Comparison of ENCODE assay signal across 17 cellular contexts in genomic region chr22:50612168-50612714, GRCh38. TPM values are rescaled to one million over a fixed set of nuclear protein-coding genes. Genes with fewer than 3 reads are reported as not detected.
A peak's percentile ranks its signal among the peaks of the same experiment; 100 is the strongest.
DNase-seq lines count a peak whose midpoint lies in the region; ATAC-seq, FAIRE-seq and TF ChIP-seq lines count a peak whose summit lies in the region.
"Had no signal": no experiment of that assay in that cellular context is flagged by ENCODE, and none has a peak within 500 bp of the region (broad histone marks: within the 10 kb centered on the region; RNA-seq: fewer than 3 reads in every experiment).

No MANE protein-coding gene starts in this region.

- intact Hi-C loops in cardiac septum (cut with DNase I) (no loop called here), Right ventricle myocardium inferior (cut with DNase I) (loop anchor here (5.0 to 10.0 kb wide), 2 partner anchors 65 to 367 kb away; partner anchors contain the start of genes KLHDC7B and TUBGCP6)

- no peaks in the 10 kb centered on the region for H3K9me3 ChIP-seq in T-helper 17 cell (ENCODE audit: control insufficient read depth, low read length, poor library complexity, severe bottlenecking)
- no peaks in the 10 kb centered on the region for H3K9me3 ChIP-seq in keratinocyte (ENCODE audit: control insufficient read depth, low read depth, low read length)

- FAIRE-seq in keratinocyte (lab: Jason Lieb, UNC): no peak

- H3K4me2 ChIP-seq in keratinocyte (ENCODE audit: control insufficient read depth, extremely low read depth, insufficient read depth, low read depth, low read length): peak overlapping the region; percentile 15

- no peaks in the 10 kb centered on the region for H3K79me2 ChIP-seq in keratinocyte (ENCODE audit: control insufficient read depth, insufficient read depth, low read length)

- peaks cover 6% of the 10 kb centered on the region for H3K4me1 Mint-ChIP-seq in T-helper 17 cell

- peak; percentile 24 for DNase-seq in cardiac septum (ENCODE audit: low spot score)
- DNase-seq in Right ventricle myocardium inferior (ENCODE audit: missing footprints): no peak
- no peak for DNase-seq in T-helper 17 cell
- DNase-seq in keratinocyte (ENCODE audit: low read depth, low spot score): no peak
- DNase-seq in AG08395 (ENCODE audit: low spot score): no peak
- DNase-seq in medulla oblongata (ENCODE audit: extremely low spot score): no peak
- no peak for DNase-seq in mucosa of gallbladder (ENCODE audit: low spot score)
- DNase-seq: AML-193; CD4-positive, CD25-positive, alpha-beta regulatory T cell; DMS79 treated with DMSO at 0.1 percent for 48 hours; KG1; NCI-H1436 treated with DMSO at 0.1 percent for 48 hours; NCI-H2029 treated with DMSO at 0.1 percent for 48 hours; NCI-H510A treated with DMSO at 0.1 percent for 48 hours had no signal

- H3K4me3 ChIP-seq in keratinocyte (ENCODE audit: control insufficient read depth in 2 of 3, extremely low read depth in 1 of 3, insufficient read depth in 2 of 3, low read depth in 1 of 3, low read length in 3 of 3): no peak overlapping the region

- ATAC-seq in Right ventricle myocardium inferior (no peak), T-helper 17 cell (no peak)

- H2AFZ ChIP-seq in keratinocyte (ENCODE audit: control insufficient read depth, low read length): no peak overlapping the region

- peaks cover 2% of the 10 kb centered on the region for H3K36me3 Mint-ChIP-seq in T-helper 17 cell (ENCODE audit: low read depth)
- H3K36me3 Mint-ChIP-seq: CD4-positive, CD25-positive, alpha-beta regulatory T cell had no signal

- H3K4me3 Mint-ChIP-seq in T-helper 17 cell: no peak overlapping the region

- peaks cover 2% of the 10 kb centered on the region for H3K4me1 ChIP-seq in keratinocyte (ENCODE audit: control insufficient read depth, extremely low read depth, insufficient read depth, low read length)

- peaks cover 7% of the 10 kb centered on the region for H3K27me3 ChIP-seq in keratinocyte (ENCODE audit: control insufficient read depth, extremely low read depth, insufficient read depth, low read length)

- TF ChIP-seq CTCF in keratinocyte (optimal IDR thresholded peaks at IDR 0.05 in 1 of 3, IDR thresholded peaks at IDR 0.05 in 1 of 3, conservative IDR thresholded peaks at IDR 0.05 in 1 of 3; ENCODE audit: extremely low read depth in 1 of 3, insufficient read depth in 2 of 3, low read length in 3 of 3): no peak

- H3K27ac ChIP-seq in keratinocyte (ENCODE audit: control insufficient read depth, insufficient read depth, low read length): no peak overlapping the region

- H3K36me3 ChIP-seq in keratinocyte (ENCODE audit: control insufficient read depth in 2 of 2, extremely low read depth in 1 of 2, insufficient read depth in 2 of 2, low read length in 2 of 2): no peaks in the 10 kb centered on the region

- dilution Hi-C loops in keratinocyte (cut with MboI; ENCODE audit: extremely low pct_ligation_motif_present, low sequenced_read_pairs): no loop called here

- H3K9me1 ChIP-seq in keratinocyte (ENCODE audit: control insufficient read depth, extremely low read depth, insufficient read depth, low read length): no peaks in the 10 kb centered on the region

- no peak overlapping the region for H3K9ac ChIP-seq in keratinocyte (ENCODE audit: control insufficient read depth, extremely low read depth, insufficient read depth, low read length)

- H4K20me1 ChIP-seq in keratinocyte (ENCODE audit: control insufficient read depth, extremely low read depth, insufficient read depth, low read length): no peaks in the 10 kb centered on the region

- peak overlapping the region; percentile 19 for H3K27ac Mint-ChIP-seq in T-helper 17 cell
- H3K27ac Mint-ChIP-seq: CD4-positive, CD25-positive, alpha-beta regulatory T cell had no signal

- peaks cover 45% of the 10 kb centered on the region for H3K27me3 Mint-ChIP-seq in T-helper 17 cell

RNA-seq across cellular contexts. Expression of gene MAPK8IP2, which starts 11.6 kb away (rescaled TPM):
- 0.48 TPM for total RNA-seq in cardiac septum
- total RNA-seq in Right ventricle myocardium inferior: 0.57 TPM
- total RNA-seq in T-helper 17 cell: under 1 TPM; 0.08 to 0.17 TPM
- polyA plus RNA-seq in keratinocyte: 0.29 to 1.0 TPM (median 0.31 TPM) in 3 replicates
- polyA plus RNA-seq in keratinocyte (2011; ENCODE audit: low read depth): 0.21 TPM
- 0.33 and 0.90 TPM in 2 replicates for polyA plus RNA-seq in keratinocyte (2011; cell fraction: cytosol; rRNA removed)
- polyA plus RNA-seq in keratinocyte (2011; cell fraction: nucleus; rRNA removed): 1.6 and 2.5 TPM in 2 replicates
- 0.68 and 0.85 TPM in 2 replicates for polyA plus RNA-seq in keratinocyte (2012; ENCODE audit: low replicate concordance)
- polyA minus RNA-seq in keratinocyte: 0.29 to 1.9 TPM (median 1.2 TPM) in 3 replicates
- polyA minus RNA-seq in keratinocyte (2011; cell fraction: cytosol; rRNA and poly(A)+ RNA removed): 1.5 TPM
- 2.6 and 2.8 TPM in 2 replicates for polyA minus RNA-seq in keratinocyte (2011; cell fraction: nucleus; rRNA and poly(A)+ RNA removed)
- 0.89 TPM for total RNA-seq in mucosa of gallbladder
- polyA plus RNA-seq: CD4-positive, CD25-positive, alpha-beta regulatory T cell had no signal

RNA-seq across cellular contexts. Expression of gene ARSA, which starts 15.7 kb away (rescaled TPM):
- total RNA-seq in cardiac septum (33.7 TPM), Right ventricle myocardium inferior (21.3 TPM), T-helper 17 cell (10 to 100 TPM; 59.4 to 64.0 TPM), mucosa of gallbladder (113 TPM)
- 12.1 to 20.8 TPM (median 19.5 TPM) in 3 replicates for polyA plus RNA-seq in keratinocyte
- 6.8 TPM for polyA plus RNA-seq in keratinocyte (2011; ENCODE audit: low read depth)
- 6.7 and 16.9 TPM in 2 replicates for polyA plus RNA-seq in keratinocyte (2011; cell fraction: cytosol; rRNA removed)
- polyA plus RNA-seq in keratinocyte (2011; cell fraction: nucleus; rRNA removed): 68.3 and 101 TPM in 2 replicates
- polyA plus RNA-seq in keratinocyte (2012; ENCODE audit: low replicate concordance): 22.7 and 31.0 TPM in 2 replicates
- 9.6 to 14.0 TPM (median 10.9 TPM) in 3 replicates for polyA minus RNA-seq in keratinocyte
- 30.9 TPM for polyA minus RNA-seq in keratinocyte (2011; cell fraction: cytosol; rRNA and poly(A)+ RNA removed)
- polyA minus RNA-seq in keratinocyte (2011; cell fraction: nucleus; rRNA and poly(A)+ RNA removed): 36.3 and 36.8 TPM in 2 replicates

RNA-seq across cellular contexts. Expression of gene CHKB, which starts 29.6 kb away (rescaled TPM):
- total RNA-seq in cardiac septum (49.4 TPM), Right ventricle myocardium inferior (37.8 TPM), T-helper 17 cell (100 to 1,000 TPM; 133 to 181 TPM), mucosa of gallbladder (106 TPM)
- polyA plus RNA-seq in keratinocyte: 39.5 to 54.9 TPM (median 49.0 TPM) in 3 replicates
- 41.2 TPM for polyA plus RNA-seq in keratinocyte (2011; ENCODE audit: low read depth)
- 14.7 and 15.3 TPM in 2 replicates for polyA plus RNA-seq in keratinocyte (2011; cell fraction: cytosol; rRNA removed)
- 190 TPM in 2 replicates for polyA plus RNA-seq in keratinocyte (2011; cell fraction: nucleus; rRNA removed)
- 28.2 and 32.2 TPM in 2 replicates for polyA plus RNA-seq in keratinocyte (2012; ENCODE audit: low replicate concordance)
- polyA minus RNA-seq in keratinocyte: 12.1 to 18.8 TPM (median 14.1 TPM) in 3 replicates
- polyA minus RNA-seq in keratinocyte (2011; cell fraction: cytosol; rRNA and poly(A)+ RNA removed): 10.7 TPM
- 11.4 and 17.1 TPM in 2 replicates for polyA minus RNA-seq in keratinocyte (2011; cell fraction: nucleus; rRNA and poly(A)+ RNA removed)

RNA-seq across cellular contexts. Expression of gene CPT1B, which starts 34.0 kb away (rescaled TPM):
- total RNA-seq in cardiac septum (253 TPM), Right ventricle myocardium inferior (370 TPM), T-helper 17 cell (10 to 100 TPM; 40.0 to 59.5 TPM), mucosa of gallbladder (32.4 TPM)
- 10.2 to 14.6 TPM (median 11.0 TPM) in 3 replicates for polyA plus RNA-seq in keratinocyte
- 8.1 TPM for polyA plus RNA-seq in keratinocyte (2011; ENCODE audit: low read depth)
- polyA plus RNA-seq in keratinocyte (2011; cell fraction: cytosol; rRNA removed): 2.4 and 2.9 TPM in 2 replicates
- polyA plus RNA-seq in keratinocyte (2011; cell fraction: nucleus; rRNA removed): 73.1 and 83.0 TPM in 2 replicates
- 7.1 and 24.2 TPM in 2 replicates for polyA plus RNA-seq in keratinocyte (2012; ENCODE audit: low replicate concordance)
- polyA minus RNA-seq in keratinocyte: 3.3 to 11.9 TPM (median 6.7 TPM) in 3 replicates
- 3.3 TPM for polyA minus RNA-seq in keratinocyte (2011; cell fraction: cytosol; rRNA and poly(A)+ RNA removed)
- 8.8 and 13.7 TPM in 2 replicates for polyA minus RNA-seq in keratinocyte (2011; cell fraction: nucleus; rRNA and poly(A)+ RNA removed)

RNA-seq across cellular contexts. Expression of gene SYCE3, which starts 49.5 kb away (rescaled TPM):
- total RNA-seq in cardiac septum (not detected), Right ventricle myocardium inferior (not detected), T-helper 17 cell (not detected), mucosa of gallbladder (not detected)
- 0.17 to 0.36 TPM in 2 of 3 replicates, not detected in the other for polyA plus RNA-seq in keratinocyte
- polyA plus RNA-seq in keratinocyte (2011; ENCODE audit: low read depth): 3.3 TPM
- polyA plus RNA-seq in keratinocyte (2011; cell fraction: cytosol; rRNA removed): 0.55 and 0.82 TPM in 2 replicates
- polyA plus RNA-seq in keratinocyte (2011; cell fraction: nucleus; rRNA removed): 1.1 TPM in 1 of 2 replicates, not detected in the other
- 0.92 TPM in 1 of 2 replicates, not detected in the other for polyA plus RNA-seq in keratinocyte (2012; ENCODE audit: low replicate concordance)
- not detected in 3 replicates for polyA minus RNA-seq in keratinocyte
- not detected for polyA minus RNA-seq in keratinocyte (2011; cell fraction: cytosol; rRNA and poly(A)+ RNA removed)
- polyA minus RNA-seq in keratinocyte (2011; cell fraction: nucleus; rRNA and poly(A)+ RNA removed): not detected in 2 replicates
- total RNA-seq: A673; CD4-positive, CD25-positive, alpha-beta regulatory T cell; G401; H7 had no signal
- polyA plus RNA-seq: CD4-positive, CD25-positive, alpha-beta regulatory T cell had no signal
